In genomic region chr3:150603888-150604319, GRCh38 we compare ENCODE assay signal across 8 cellular contexts. TPM values are rescaled to one million over a fixed set of nuclear protein-coding genes. Genes with fewer than 3 reads are reported as not detected.
DNase-seq lines count a peak whose midpoint lies in the region; ATAC-seq and TF ChIP-seq lines count a peak whose summit lies in the region.

No MANE protein-coding gene starts in this region.

- H3K4me3 Mint-ChIP-seq in activated T-cell treated with anti-CD3 and anti-CD28 coated beads, Interleukin-2, amount 50 U/mL, for 4 hours, result peak overlapping the region; percentile 100

- peaks cover 52% of the 10 kb centered on the region for H3K4me1 ChIP-seq in neuron (ENCODE audit: insufficient read depth, low read length)

- no peaks in the 10 kb centered on the region for H3K27me3 Mint-ChIP-seq in activated T-cell treated with anti-CD3 and anti-CD28 coated beads, Interleukin-2, amount 50 U/mL, for 4 hours (ENCODE audit: low read depth)

- TF ChIP-seq CTCF in epithelial cell of esophagus (IDR thresholded peaks at IDR 0.05; ENCODE audit: insufficient read depth, low read depth, low read length, missing control alignments) (no peak), GM20000 (IDR thresholded peaks at IDR 0.05; ENCODE audit: extremely low read depth, missing control alignments) (no peak)

- ATAC-seq in activated T-cell treated with anti-CD3 and anti-CD28 coated beads, Interleukin-2, amount 50 U/mL, for 4 hours, result no peak
- ATAC-seq in HG03469 (IDR thresholded peaks at IDR 0.05; ENCODE audit: unreplicated experiment) (no peak), HG03045 (IDR thresholded peaks at IDR 0.05; ENCODE audit: unreplicated experiment) (no peak)

- peaks cover 67% of the 10 kb centered on the region for H3K4me1 Mint-ChIP-seq in activated T-cell treated with anti-CD3 and anti-CD28 coated beads, Interleukin-2, amount 50 U/mL, for 4 hours (ENCODE audit: low read depth)

- H3K36me3 ChIP-seq in neuron (ENCODE audit: insufficient read depth, low read length), result peaks cover 5% of the 10 kb centered on the region

- peaks cover 26% of the 10 kb centered on the region for H3K36me3 Mint-ChIP-seq in activated T-cell treated with anti-CD3 and anti-CD28 coated beads, Interleukin-2, amount 50 U/mL, for 4 hours (ENCODE audit: insufficient read depth)

- DNase-seq in activated T-cell treated with anti-CD3 and anti-CD28 coated beads, Interleukin-2, amount 50 U/mL, for 4 hours, result no peak
- no peak for DNase-seq in activated T-cell treated with anti-CD3 and anti-CD28 coated beads for 4 hours
- DNase-seq in RPMI8226, result peak; percentile 64
- DNase-seq in epithelial cell of esophagus (ENCODE audit: low read depth), result no peak
- DNase-seq in GM20000 (ENCODE audit: low spot score), result no peak

- no peaks in the 10 kb centered on the region for H3K9me3 ChIP-seq in neuron (ENCODE audit: low read length)

- H2AFZ ChIP-seq in neuron (ENCODE audit: low read depth, low read length), result peak overlapping the region; percentile 8

- no peaks in the 10 kb centered on the region for H3K9me3 Mint-ChIP-seq in activated T-cell treated with anti-CD3 and anti-CD28 coated beads, Interleukin-2, amount 50 U/mL, for 4 hours

- H3K4me3 ChIP-seq in epithelial cell of esophagus (ENCODE audit: low read length) (peak overlapping the region; percentile 94), neuron (ENCODE audit: low read length) (peak overlapping the region; percentile 70)

- H3K27me3 ChIP-seq in neuron (ENCODE audit: insufficient read depth, low read length), result no peaks in the 10 kb centered on the region

RNA-seq across cellular contexts. Expression of gene SELENOT, which starts 0.8 kb away (rescaled TPM):
- 100 to 1,000 TPM; 158 to 164 (median 162) TPM for total RNA-seq in activated T-cell treated with anti-CD3 and anti-CD28 coated beads, Interleukin-2, amount 50 U/mL, for 4 hours

RNA-seq across cellular contexts. Expression of gene EIF2A, which starts 57.3 kb away (rescaled TPM):
- 100 to 1,000 TPM; 163 to 180 (median 163) TPM for total RNA-seq in activated T-cell treated with anti-CD3 and anti-CD28 coated beads, Interleukin-2, amount 50 U/mL, for 4 hours

RNA-seq across cellular contexts. Expression of gene SERP1, which starts 57.6 kb away (rescaled TPM):
- total RNA-seq in activated T-cell treated with anti-CD3 and anti-CD28 coated beads, Interleukin-2, amount 50 U/mL, for 4 hours, result 100 to 1,000 TPM; 161 to 166 (median 165) TPM
